ENCODE assay signal across 1 cellular context in genomic region chr20:30378721-30379120, GRCh38.
TF ChIP-seq lines count a peak whose summit lies in the region.

No MANE protein-coding gene starts in this region.

TF ChIP-seq in GM12878, 131 proteins besides CTCF, POLR2A, EP300 and RAD21:
- peak; percentile 54; the same call in 1 of the 2 replicates for TF ChIP-seq ZNF24 (IDR thresholded peaks at IDR 0.05)
